Comparison of ENCODE assay signal across 9 cellular contexts in genomic region chr4:15162465-15163283, GRCh38.
DNase-seq lines count a peak whose midpoint lies in the region; ATAC-seq and TF ChIP-seq lines count a peak whose summit lies in the region.
"Had no signal": no experiment of that assay in that cellular context is flagged by ENCODE, and none has a peak within 500 bp of the region (broad histone marks: within the 10 kb centered on the region; RNA-seq: fewer than 3 reads in every experiment).

No MANE protein-coding gene starts in this region.

- peak; percentile 45 for DNase-seq in NCI-H748 (lab: John Stamatoyannopoulos, UW; ENCODE audit: unreplicated experiment)
- DNase-seq in epidermal melanocyte (ENCODE audit: insufficient read length, low spot score) = peak; percentile 53
- no peak for DNase-seq in thoracic aorta (ENCODE audit: low spot score)
- DNase-seq in progenitor cell of endocrine pancreas (ENCODE audit: low spot score, unreplicated experiment) = no peak
- no peak for DNase-seq in islet precursor cell
- DNase-seq: activated naive CD8-positive, alpha-beta T cell treated with anti-CD3 and anti-CD28 coated beads, Interleukin-2, amount 10 ng/mL, durations not matched to agents 7 days and 5 days had no signal

- H3K9me3 ChIP-seq in thoracic aorta = no peaks in the 10 kb centered on the region

- H3K4me1 ChIP-seq in ACC112 (ENCODE audit: control insufficient read depth, insufficient read depth, low read length, unreplicated experiment) (peaks cover 32% of the 10 kb centered on the region), thoracic aorta (ENCODE audit: control insufficient read depth in 1 of 2, low read depth in 2 of 2) (peaks cover 4 to 18% of the 10 kb centered on the region in 2 donors)

- H3K27me3 Mint-ChIP-seq in progenitor cell of endocrine pancreas = peaks cover 3% of the 10 kb centered on the region

- H3K36me3 ChIP-seq in ACC112 (ENCODE audit: insufficient read depth, low read length) (no peaks in the 10 kb centered on the region), thoracic aorta (no peaks in the 10 kb centered on the region)

- peak; percentile 85 for ATAC-seq in GM19372 (IDR thresholded peaks at IDR 0.05; ENCODE audit: low read depth, unreplicated experiment)
- no peak for ATAC-seq in thoracic aorta (ENCODE audit: insufficient number of reproducible peaks, low FRiP score, low read depth)
- ATAC-seq in GM21515 (IDR thresholded peaks at IDR 0.05; ENCODE audit: unreplicated experiment) = no peak

- H3K4me3 Mint-ChIP-seq in progenitor cell of endocrine pancreas (ENCODE audit: low read depth) = no peak overlapping the region
- H3K4me3 Mint-ChIP-seq: activated naive CD8-positive, alpha-beta T cell treated with anti-CD3 and anti-CD28 coated beads, Interleukin-2, amount 10 ng/mL, durations not matched to agents 7 days and 5 days had no signal

- peaks cover 4% of the 10 kb centered on the region for H3K9me3 Mint-ChIP-seq in progenitor cell of endocrine pancreas (ENCODE audit: low read depth)
- H3K9me3 Mint-ChIP-seq: activated naive CD8-positive, alpha-beta T cell treated with anti-CD3 and anti-CD28 coated beads, Interleukin-2, amount 10 ng/mL, durations not matched to agents 7 days and 5 days had no signal

- no peak for TF ChIP-seq CTCF in thoracic aorta (IDR thresholded peaks at IDR 0.05)
- no peak for TF ChIP-seq CTCF in progenitor cell of endocrine pancreas (IDR thresholded peaks at IDR 0.05; ENCODE audit: unreplicated experiment)

- H3K4me3 ChIP-seq in ACC112 (ENCODE audit: low read depth, low read length) = no peak overlapping the region
- no peak overlapping the region for H3K4me3 ChIP-seq in thoracic aorta

- H3K27me3 ChIP-seq in ACC112 (ENCODE audit: insufficient read depth, low read length) = no peaks in the 10 kb centered on the region
- no peaks in the 10 kb centered on the region for H3K27me3 ChIP-seq in thoracic aorta (replicated peaks; ENCODE audit: insufficient read depth)

- H3K27ac ChIP-seq in ACC112 (ENCODE audit: low read depth, low read length) (no peak overlapping the region), thoracic aorta (peak overlapping the region; percentile 2 to 15)

- H3K27ac Mint-ChIP-seq in progenitor cell of endocrine pancreas = no peak overlapping the region
- H3K27ac Mint-ChIP-seq: activated naive CD8-positive, alpha-beta T cell treated with anti-CD3 and anti-CD28 coated beads, Interleukin-2, amount 10 ng/mL, durations not matched to agents 7 days and 5 days had no signal

- H3K79me2 ChIP-seq in ACC112 (ENCODE audit: control insufficient read depth, insufficient read depth, low read length, unreplicated experiment) = no peaks in the 10 kb centered on the region

- H2AFZ ChIP-seq in ACC112 (ENCODE audit: low read length, unreplicated experiment) = peak overlapping the region; percentile 95

- peaks cover 25% of the 10 kb centered on the region for H3K4me1 Mint-ChIP-seq in progenitor cell of endocrine pancreas (ENCODE audit: low read depth)
- H3K4me1 Mint-ChIP-seq: activated naive CD8-positive, alpha-beta T cell treated with anti-CD3 and anti-CD28 coated beads, Interleukin-2, amount 10 ng/mL, durations not matched to agents 7 days and 5 days had no signal

- no peaks in the 10 kb centered on the region for H3K36me3 Mint-ChIP-seq in progenitor cell of endocrine pancreas (ENCODE audit: insufficient read depth)
- H3K36me3 Mint-ChIP-seq: activated naive CD8-positive, alpha-beta T cell treated with anti-CD3 and anti-CD28 coated beads, Interleukin-2, amount 10 ng/mL, durations not matched to agents 7 days and 5 days had no signal

Comparison
In these comparisons a context has a peak if more than half of its experiments do, and no peak if none do; other contexts are left out.
1. DNase-seq: peak in NCI-H748 (single experiment) and epidermal melanocyte (single experiment); none in thoracic aorta (single experiment), progenitor cell of endocrine pancreas (single experiment) and islet precursor cell (single experiment).